Comparison of ENCODE assay signal across 8 cellular contexts in genomic region chr4:56909083-56909981, GRCh38. TPM values are rescaled to one million over a fixed set of nuclear protein-coding genes. Genes with fewer than 3 reads are reported as not detected.
A peak's percentile ranks its signal among the peaks of the same experiment; 100 is the strongest.
DNase-seq lines count a peak whose midpoint lies in the region; ATAC-seq and TF ChIP-seq lines count a peak whose summit lies in the region.

No MANE protein-coding gene starts in this region.

- in situ Hi-C loops in GM13976 (cut with MboI; ENCODE audit: low sequenced_read_pairs, unreplicated experiment), result no loop called here

- H3K4me3 ChIP-seq in fibroblast of mammary gland (ENCODE audit: control insufficient read depth, low read depth, low read length) (peak overlapping the region; percentile 85), tibial nerve (peak overlapping the region; percentile 46 to 95 (median 69))

- no peaks in the 10 kb centered on the region for H3K9me3 Mint-ChIP-seq in activated T-cell treated with anti-CD3 and anti-CD28 coated beads, Interleukin-2, amount 50 U/mL, for 72 hours
- H3K9me3 Mint-ChIP-seq in naive B cell, result no peaks in the 10 kb centered on the region

- TF ChIP-seq POLR2A in tibial nerve (IDR thresholded peaks at IDR 0.05), result no peak

- ATAC-seq in HG02840 (IDR thresholded peaks at IDR 0.05; ENCODE audit: low FRiP score, unreplicated experiment) (peak; percentile 31), naive B cell (ENCODE audit: low read depth in 2 of 2) (peak; percentile 44 to 52)
- ATAC-seq in activated T-cell treated with anti-CD3 and anti-CD28 coated beads, Interleukin-2, amount 50 U/mL, for 72 hours (replicated peaks in 1 of 2), result peak; percentile 28 to 30

- H3K27ac Mint-ChIP-seq in activated T-cell treated with anti-CD3 and anti-CD28 coated beads, Interleukin-2, amount 50 U/mL, for 72 hours, result peak overlapping the region; percentile 97
- peak overlapping the region; percentile 90 to 98 (median 96) for H3K27ac Mint-ChIP-seq in naive B cell

- 1 to 2% methylated on average over 41 of the region's 41 CpGs for WGBS in tibial nerve, 2 donors

- TF ChIP-seq EP300 in tibial nerve (IDR thresholded peaks at IDR 0.05), result peak in 1 of 2 donors; percentile 44

- peaks cover 57% of the 10 kb centered on the region for H3K4me1 Mint-ChIP-seq in activated T-cell treated with anti-CD3 and anti-CD28 coated beads, Interleukin-2, amount 50 U/mL, for 72 hours (ENCODE audit: low read depth)
- H3K4me1 Mint-ChIP-seq in naive B cell, result peaks cover 36 to 59% (median 38%) of the 10 kb centered on the region in 3 donors

- H3K4me1 ChIP-seq in tibial nerve, result peaks cover 0 to 63% (median 38%) of the 10 kb centered on the region in 4 donors

- H3K9me3 ChIP-seq in tibial nerve, result no peaks in the 10 kb centered on the region

- TF ChIP-seq CTCF in GM13976 (IDR thresholded peaks at IDR 0.05; ENCODE audit: borderline replicate concordance, control extremely low read depth, extremely low read depth, insufficient read depth, missing control alignments) (no peak), fibroblast of mammary gland (conservative IDR thresholded peaks at IDR 0.05; ENCODE audit: control insufficient read depth, insufficient read depth, low read depth, low read length) (no peak), tibial nerve (IDR thresholded peaks at IDR 0.05) (no peak)

- peaks cover 10 to 11% of the 10 kb centered on the region in 2 donors for H3K36me3 Mint-ChIP-seq in activated T-cell treated with anti-CD3 and anti-CD28 coated beads, Interleukin-2, amount 50 U/mL, for 72 hours (ENCODE audit: insufficient read depth in 2 of 2)
- no peaks in the 10 kb centered on the region for H3K36me3 Mint-ChIP-seq in naive B cell

- peaks cover 0 to 6% (median 0%) of the 10 kb centered on the region in 3 donors for H3K36me3 ChIP-seq in tibial nerve

- peaks cover 7% of the 10 kb centered on the region for H3K27me3 Mint-ChIP-seq in activated T-cell treated with anti-CD3 and anti-CD28 coated beads, Interleukin-2, amount 50 U/mL, for 72 hours (ENCODE audit: low read depth)
- no peaks in the 10 kb centered on the region for H3K27me3 Mint-ChIP-seq in naive B cell

- DNase-seq in A172 (ENCODE audit: low spot score) (peak; percentile 26), GM13976 (ENCODE audit: low spot score) (peak; percentile 67), NCI-H2171 treated with DMSO at 0.1 percent for 48 hours (lab: John Stamatoyannopoulos, UW) (peak; percentile 10), fibroblast of mammary gland (ENCODE audit: low read depth) (peak; percentile 49), naive B cell (peak; percentile 76), tibial nerve (ENCODE audit: low spot score in 2 of 2) (peak in 1 of 2 donors; percentile 24)
- peak; percentile 52 to 61 for DNase-seq in activated T-cell treated with anti-CD3 and anti-CD28 coated beads, Interleukin-2, amount 50 U/mL, for 72 hours

- H3K4me3 Mint-ChIP-seq in activated T-cell treated with anti-CD3 and anti-CD28 coated beads, Interleukin-2, amount 50 U/mL, for 72 hours, result peak overlapping the region; percentile 95 to 97
- peak overlapping the region; percentile 96 to 99 (median 98) for H3K4me3 Mint-ChIP-seq in naive B cell

- no peaks in the 10 kb centered on the region for H3K27me3 ChIP-seq in tibial nerve

- H3K27ac ChIP-seq in tibial nerve, result peak overlapping the region; percentile 68 to 97 (median 92)

RNA-seq across cellular contexts. Expression of gene REST, which starts 1.6 kb away (rescaled TPM):
- total RNA-seq in A172 (2014; rRNA removed; shearing (Covaris generic)), result 36.1 and 43.2 TPM in 2 replicates
- 10 to 100 TPM; 59.7 to 60.6 TPM for total RNA-seq in activated T-cell treated with anti-CD3 and anti-CD28 coated beads, Interleukin-2, amount 50 U/mL, for 72 hours
- 100 to 1,000 TPM; 108 to 140 (median 130) TPM for polyA plus RNA-seq in naive B cell (ENCODE audit: low read depth in 6 of 6)
- total RNA-seq in tibial nerve, result 10 to 100 TPM; 23.7 to 39.2 (median 33.9) TPM
